ENCODE assay signal across 8 cellular contexts in genomic region chr16:20674684-20675487, GRCh38. TPM values are rescaled to one million over a fixed set of nuclear protein-coding genes. Genes with fewer than 3 reads are reported as not detected.
A peak's percentile ranks its signal among the peaks of the same experiment; 100 is the strongest.
DNase-seq lines count a peak whose midpoint lies in the region; ATAC-seq, FAIRE-seq and TF ChIP-seq lines count a peak whose summit lies in the region.

No MANE protein-coding gene starts in this region.

- peaks cover 39% of the 10 kb centered on the region for H3K4me1 Mint-ChIP-seq in CD8-positive, alpha-beta T cell (ENCODE audit: low read depth)
- H3K4me1 Mint-ChIP-seq in nephron: peaks cover 39% of the 10 kb centered on the region

- TF ChIP-seq CTCF in CD8-positive, alpha-beta T cell (IDR thresholded peaks at IDR 0.05): no peak
- TF ChIP-seq CTCF in nephron (IDR thresholded peaks at IDR 0.05; ENCODE audit: unreplicated experiment in 3 of 3): no peak

- POLR2A ChIA-PET in CD8-positive, alpha-beta T cell (lab: Charles Lee): no interaction called here

- H3K9me3 ChIP-seq in CD8-positive, alpha-beta T cell (ENCODE audit: low read length): no peaks in the 10 kb centered on the region

- H3K9me3 Mint-ChIP-seq in CD8-positive, alpha-beta T cell: no peaks in the 10 kb centered on the region
- no peaks in the 10 kb centered on the region for H3K9me3 Mint-ChIP-seq in nephron

- H3K27ac ChIP-seq in CD8-positive, alpha-beta T cell (ENCODE audit: low read depth, low read length): no peak overlapping the region

- H3K27me3 Mint-ChIP-seq in CD8-positive, alpha-beta T cell (ENCODE audit: low read depth): no peaks in the 10 kb centered on the region
- H3K27me3 Mint-ChIP-seq in nephron (ENCODE audit: low read depth): peaks cover 4% of the 10 kb centered on the region

- DNase-seq in CD8-positive, alpha-beta T cell: no peak
- DNase-seq in NCI-H774 (lab: John Stamatoyannopoulos, UW): peak; percentile 33
- DNase-seq in erythroblast (lab: John Stamatoyannopoulos, UW): peak; percentile 64 to 75
- DNase-seq in GM12892 (ENCODE audit: insufficient read length): no peak

- no peak overlapping the region for H3K4me3 ChIP-seq in CD8-positive, alpha-beta T cell (ENCODE audit: low read depth, low read length)

- peaks cover 16% of the 10 kb centered on the region for H3K4me1 ChIP-seq in CD8-positive, alpha-beta T cell (ENCODE audit: insufficient read depth, low read length)

- ATAC-seq in CD8-positive, alpha-beta T cell: no peak
- ATAC-seq in GM19452 (IDR thresholded peaks at IDR 0.05; ENCODE audit: unreplicated experiment) (no peak), GM21717 (IDR thresholded peaks at IDR 0.05; ENCODE audit: unreplicated experiment) (no peak), HG03432 (IDR thresholded peaks at IDR 0.05; ENCODE audit: unreplicated experiment) (no peak)

- intact Hi-C loops in CD8-positive, alpha-beta T cell (cut with DNase I, micrococcal nuclease): no loop called here

- no peak for FAIRE-seq in GM12892 (lab: Jason Lieb, UNC)

- H3K36me3 Mint-ChIP-seq in CD8-positive, alpha-beta T cell: no peaks in the 10 kb centered on the region
- no peaks in the 10 kb centered on the region for H3K36me3 Mint-ChIP-seq in nephron (ENCODE audit: low read depth)

- TF ChIP-seq POLR2A in erythroblast (IDR thresholded peaks at IDR 0.05; ENCODE audit: low read length) (no peak), GM12892 (IDR thresholded peaks at IDR 0.05; ENCODE audit: low read depth, low read length) (no peak)

- CTCF ChIA-PET in CD8-positive, alpha-beta T cell (lab: Charles Lee): no interaction called here

- no peaks in the 10 kb centered on the region for H3K27me3 ChIP-seq in CD8-positive, alpha-beta T cell (ENCODE audit: insufficient read depth, low read length)

- peak overlapping the region; percentile 88 for H3K27ac Mint-ChIP-seq in CD8-positive, alpha-beta T cell
- H3K27ac Mint-ChIP-seq in nephron: peak overlapping the region; percentile 89 to 96 (median 91)

- peak overlapping the region; percentile 86 for H3K4me3 Mint-ChIP-seq in CD8-positive, alpha-beta T cell
- H3K4me3 Mint-ChIP-seq in nephron: peak overlapping the region; percentile 62 to 77 (median 71)

- H3K36me3 ChIP-seq in CD8-positive, alpha-beta T cell (ENCODE audit: insufficient read depth, low read length): no peaks in the 10 kb centered on the region

RNA-seq across cellular contexts. Expression of gene ACSM1, which starts 22.6 kb away (rescaled TPM):
- under 1 TPM in 1 of 2 experiments, not detected in 1; 0.22 TPM for total RNA-seq in CD8-positive, alpha-beta T cell
- polyA plus RNA-seq in GM12892 (2012; ENCODE audit: missing spikeins): not detected

Comparison
In these comparisons a context has a peak if more than half of its experiments do, and no peak if none do; other contexts are left out.
1. DNase-seq: peak in NCI-H774 (single experiment) and erythroblast (2 of 2); none in CD8-positive, alpha-beta T cell (0 of 7) and GM12892 (single experiment).